In the genomic region with DNA sequence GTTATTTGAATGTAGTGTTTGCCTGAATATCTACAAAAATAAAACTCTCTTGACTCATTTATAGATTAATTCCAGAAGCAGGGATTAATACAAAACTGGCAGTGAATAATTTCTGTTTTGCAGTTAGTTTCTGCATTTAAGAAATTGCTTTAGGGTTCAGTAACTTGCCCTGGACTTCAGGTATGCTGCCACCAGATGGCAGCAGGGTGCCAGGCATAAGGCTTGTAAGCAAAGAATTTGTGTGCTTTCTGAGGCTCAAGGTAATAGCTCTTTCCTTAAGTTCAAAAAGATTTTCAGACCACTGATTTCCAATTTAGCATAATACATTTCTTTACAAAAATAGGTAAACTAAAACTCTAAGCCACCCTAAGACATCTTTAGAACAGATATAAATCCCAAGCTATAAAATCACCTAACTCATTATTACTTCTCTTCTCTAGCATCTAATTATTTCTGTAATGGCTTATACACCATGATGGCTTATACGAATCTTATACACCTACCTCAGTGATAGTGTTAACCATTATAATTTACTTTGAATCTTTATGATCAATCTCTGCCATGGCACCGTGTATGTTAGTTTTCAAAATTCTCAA, we compare ENCODE assay signal across 1 cellular context.
TF ChIP-seq lines count a peak whose summit lies in the region.

No MANE protein-coding gene starts in this region.

TF ChIP-seq in IMR-90, 13 proteins besides CTCF, POLR2A, EP300 and RAD21:
- TF ChIP-seq FOS (IDR thresholded peaks at IDR 0.05; ENCODE audit: low read depth, low read length) (no peak), SMC3 (IDR thresholded peaks at IDR 0.05; ENCODE audit: low read depth, low read length) (peak; percentile 82)
